ENCODE assay signal across 8 cellular contexts in the genomic region with DNA sequence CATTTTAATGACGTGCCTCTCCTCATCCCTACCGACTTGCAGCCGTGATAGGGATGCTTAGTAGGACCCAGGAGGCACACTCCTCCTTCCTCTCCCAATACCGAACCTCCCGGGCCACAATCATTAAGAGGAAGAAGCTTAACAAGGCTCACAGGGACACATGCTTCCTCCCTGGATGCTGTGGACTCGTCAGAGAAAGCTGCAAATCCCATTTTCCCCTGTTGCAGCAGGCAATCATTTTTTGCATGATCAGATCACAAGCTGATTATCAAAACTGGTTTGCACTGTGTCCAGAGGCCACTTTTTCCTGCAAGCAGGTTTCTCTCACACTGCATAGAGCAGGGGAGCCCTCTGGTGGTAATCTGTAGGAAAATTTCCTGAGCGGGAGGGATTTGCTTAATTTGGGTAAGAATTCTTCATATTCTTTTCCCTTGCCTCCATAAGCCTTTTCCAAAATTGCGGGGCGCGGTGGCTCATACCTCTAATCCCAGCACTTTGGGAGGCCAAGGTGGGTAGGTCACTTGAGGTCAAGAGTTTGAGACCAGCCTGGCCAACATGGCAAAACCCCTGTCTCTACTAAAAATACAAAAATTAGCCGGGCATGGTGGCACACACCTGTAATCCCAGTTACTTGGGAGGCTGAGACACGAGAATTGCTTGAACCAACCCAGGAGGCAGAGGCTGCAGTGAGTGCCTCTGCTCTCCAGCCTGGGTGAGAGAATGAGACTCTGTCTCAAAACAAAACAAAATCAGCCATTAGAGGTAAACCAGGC.
DNase-seq lines count a peak whose midpoint lies in the region; ATAC-seq and FAIRE-seq lines count a peak whose summit lies in the region.

No MANE protein-coding gene starts in this region.

- DNase-seq in AML-193 (lab: John Stamatoyannopoulos, UW) = peak; percentile 26 to 55
- DNase-seq in GM19239 (ENCODE audit: insufficient read length, low spot score) = no peak
- peak; percentile 13 for DNase-seq in NCI-H1048 (lab: John Stamatoyannopoulos, UW)
- peak; percentile 65 for DNase-seq in SW480 (ENCODE audit: low spot score)
- DNase-seq in central memory CD4-positive, alpha-beta T cell = peak; percentile 19
- DNase-seq in iris pigment epithelial cell (ENCODE audit: low read depth) = peak; percentile 85
- peak; percentile 11 for DNase-seq in stimulated activated CD4-positive, alpha-beta T cell treated with anti-CD3 and anti-CD28 coated beads, Interleukin-12 subunit alpha, Interleukin-12 subunit beta, amount 100 ng/mL, for 4 hours

- FAIRE-seq in GM19239 (lab: Jason Lieb, UNC) = peak; percentile 73

- ATAC-seq in HG03039 (IDR thresholded peaks at IDR 0.05; ENCODE audit: unreplicated experiment) = no peak
